Comparison of ENCODE assay signal across 1 cellular context in the genomic region with DNA sequence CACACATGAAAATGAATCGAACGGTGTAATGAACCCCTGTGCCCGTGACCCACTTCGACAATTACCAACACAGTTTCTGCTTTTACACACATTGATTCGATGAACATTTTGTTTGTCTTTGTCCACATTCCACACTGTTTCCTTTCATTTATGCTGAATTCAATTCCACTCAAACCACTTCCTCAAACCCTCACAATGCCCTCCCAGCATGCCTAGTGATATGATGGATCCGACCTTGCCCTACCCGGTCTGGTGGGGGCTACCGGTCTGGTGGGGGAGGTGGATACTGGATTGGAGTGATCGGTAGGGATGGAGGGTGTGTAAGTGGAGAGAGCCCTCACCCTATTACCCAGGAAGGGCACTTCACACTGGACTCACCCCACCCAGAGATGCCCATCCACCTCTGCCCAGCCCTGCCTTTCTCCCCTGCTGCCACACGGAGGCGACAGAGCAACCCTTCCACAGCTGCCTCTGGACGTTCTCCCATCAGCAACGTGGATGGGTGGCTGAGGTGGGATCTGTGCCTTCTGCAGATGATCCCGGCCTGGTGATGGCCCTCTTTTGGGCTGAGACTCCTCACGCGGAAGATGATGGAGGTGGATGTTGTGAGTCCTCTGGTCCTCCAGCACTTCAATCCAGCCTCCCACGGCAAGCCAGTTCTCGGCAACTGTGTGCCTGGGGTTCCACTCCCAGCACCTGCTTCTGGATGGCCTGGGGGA.
A peak's percentile ranks its signal among the peaks of the same experiment; 100 is the strongest.
TF ChIP-seq lines count a peak whose summit lies in the region.

No MANE protein-coding gene starts in this region.

TF ChIP-seq in HepG2, 621 proteins besides CTCF, POLR2A, EP300 and RAD21 (continued from another document):
- TF ChIP-seq, protein P1, sequence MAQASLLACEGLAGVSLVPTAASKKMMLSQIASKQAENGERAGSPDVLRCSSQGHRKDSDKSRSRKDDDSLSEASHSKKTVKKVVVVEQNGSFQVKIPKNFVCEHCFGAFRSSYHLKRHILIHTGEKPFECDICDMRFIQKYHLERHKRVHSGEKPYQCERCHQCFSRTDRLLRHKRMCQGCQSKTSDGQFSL (CRISPR knock-in tag; IDR thresholded peaks at IDR 0.05): 0 out of 2 replicates have a peak, but pooled peaks have one; percentile 27
- TF ChIP-seq SMC3 (IDR thresholded peaks at IDR 0.05; ENCODE audit: low read length): peak; percentile 82
- no peak for TF ChIP-seq CEBPG (CRISPR knock-in tag; IDR thresholded peaks at IDR 0.05)
- TF ChIP-seq, protein P2, sequence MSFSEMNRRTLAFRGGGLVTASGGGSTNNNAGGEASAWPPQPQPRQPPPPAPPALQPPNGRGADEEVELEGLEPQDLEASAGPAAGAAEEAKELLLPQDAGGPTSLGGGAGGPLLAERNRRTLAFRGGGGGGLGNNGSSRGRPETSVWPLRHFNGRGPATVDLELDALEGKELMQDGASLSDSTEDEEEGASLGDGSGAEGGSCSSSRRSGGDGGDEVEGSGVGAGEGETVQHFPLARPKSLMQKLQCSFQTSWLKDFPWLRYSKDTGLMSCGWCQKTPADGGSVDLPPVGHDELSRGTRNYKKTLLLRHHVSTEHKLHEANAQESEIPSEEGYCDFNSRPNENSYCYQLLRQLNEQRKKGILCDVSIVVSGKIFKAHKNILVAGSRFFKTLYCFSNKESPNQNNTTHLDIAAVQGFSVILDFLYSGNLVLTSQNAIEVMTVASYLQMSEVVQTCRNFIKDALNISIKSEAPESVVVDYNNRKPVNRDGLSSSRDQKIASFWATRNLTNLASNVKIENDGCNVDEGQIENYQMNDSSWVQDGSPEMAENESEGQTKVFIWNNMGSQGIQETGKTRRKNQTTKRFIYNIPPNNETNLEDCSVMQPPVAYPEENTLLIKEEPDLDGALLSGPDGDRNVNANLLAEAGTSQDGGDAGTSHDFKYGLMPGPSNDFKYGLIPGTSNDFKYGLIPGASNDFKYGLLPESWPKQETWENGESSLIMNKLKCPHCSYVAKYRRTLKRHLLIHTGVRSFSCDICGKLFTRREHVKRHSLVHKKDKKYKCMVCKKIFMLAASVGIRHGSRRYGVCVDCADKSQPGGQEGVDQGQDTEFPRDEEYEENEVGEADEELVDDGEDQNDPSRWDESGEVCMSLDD (CRISPR knock-in tag; IDR thresholded peaks at IDR 0.05; ENCODE audit: borderline replicate concordance): no peak
- TF ChIP-seq NFRKB (IDR thresholded peaks at IDR 0.05): no peak
- TF ChIP-seq ZNF563 (CRISPR knock-in tag; IDR thresholded peaks at IDR 0.05): no peak
- TF ChIP-seq EED (CRISPR knock-in tag; IDR thresholded peaks at IDR 0.05): no peak
- TF ChIP-seq NR2F2 (IDR thresholded peaks at IDR 0.05; ENCODE audit: borderline replicate concordance, low read depth): no peak
- TF ChIP-seq ZNF383 (CRISPR knock-in tag; IDR thresholded peaks at IDR 0.05; ENCODE audit: borderline replicate concordance): no peak
- TF ChIP-seq TOE1 (CRISPR knock-in tag; IDR thresholded peaks at IDR 0.05): no peak
- no peak for TF ChIP-seq SRSF4 (IDR thresholded peaks at IDR 0.05; ENCODE audit: low read depth, low read length, poor library complexity, severe bottlenecking)
- no peak for TF ChIP-seq KMT2B (CRISPR knock-in tag; IDR thresholded peaks at IDR 0.05)
- no peak for TF ChIP-seq ZNF792 (CRISPR knock-in tag; IDR thresholded peaks at IDR 0.05)
- TF ChIP-seq NKX3-1 (CRISPR knock-in tag; IDR thresholded peaks at IDR 0.05): no peak
- TF ChIP-seq ZNF17 (CRISPR knock-in tag; IDR thresholded peaks at IDR 0.05): no peak
- TF ChIP-seq ZNF33B (CRISPR knock-in tag; IDR thresholded peaks at IDR 0.05): no peak
- TF ChIP-seq, protein P3, sequence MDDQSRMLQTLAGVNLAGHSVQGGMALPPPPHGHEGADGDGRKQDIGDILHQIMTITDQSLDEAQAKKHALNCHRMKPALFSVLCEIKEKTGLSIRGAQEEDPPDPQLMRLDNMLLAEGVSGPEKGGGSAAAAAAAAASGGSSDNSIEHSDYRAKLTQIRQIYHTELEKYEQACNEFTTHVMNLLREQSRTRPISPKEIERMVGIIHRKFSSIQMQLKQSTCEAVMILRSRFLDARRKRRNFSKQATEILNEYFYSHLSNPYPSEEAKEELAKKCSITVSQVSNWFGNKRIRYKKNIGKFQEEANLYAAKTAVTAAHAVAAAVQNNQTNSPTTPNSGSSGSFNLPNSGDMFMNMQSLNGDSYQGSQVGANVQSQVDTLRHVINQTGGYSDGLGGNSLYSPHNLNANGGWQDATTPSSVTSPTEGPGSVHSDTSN (CRISPR knock-in tag; IDR thresholded peaks at IDR 0.05; ENCODE audit: borderline replicate concordance): no peak
- TF ChIP-seq FOXK2 (IDR thresholded peaks at IDR 0.05): no peak
- peak; percentile 52 for TF ChIP-seq RBM39 (IDR thresholded peaks at IDR 0.05; ENCODE audit: low read depth, low read length, poor library complexity, severe bottlenecking)
- TF ChIP-seq ZNF30 (CRISPR knock-in tag; IDR thresholded peaks at IDR 0.05): no peak
- TF ChIP-seq SIX1 (CRISPR knock-in tag; IDR thresholded peaks at IDR 0.05; ENCODE audit: borderline replicate concordance): no peak
- no peak for TF ChIP-seq TBX2 (CRISPR knock-in tag; IDR thresholded peaks at IDR 0.05; ENCODE audit: borderline replicate concordance)
- TF ChIP-seq, protein P4, sequence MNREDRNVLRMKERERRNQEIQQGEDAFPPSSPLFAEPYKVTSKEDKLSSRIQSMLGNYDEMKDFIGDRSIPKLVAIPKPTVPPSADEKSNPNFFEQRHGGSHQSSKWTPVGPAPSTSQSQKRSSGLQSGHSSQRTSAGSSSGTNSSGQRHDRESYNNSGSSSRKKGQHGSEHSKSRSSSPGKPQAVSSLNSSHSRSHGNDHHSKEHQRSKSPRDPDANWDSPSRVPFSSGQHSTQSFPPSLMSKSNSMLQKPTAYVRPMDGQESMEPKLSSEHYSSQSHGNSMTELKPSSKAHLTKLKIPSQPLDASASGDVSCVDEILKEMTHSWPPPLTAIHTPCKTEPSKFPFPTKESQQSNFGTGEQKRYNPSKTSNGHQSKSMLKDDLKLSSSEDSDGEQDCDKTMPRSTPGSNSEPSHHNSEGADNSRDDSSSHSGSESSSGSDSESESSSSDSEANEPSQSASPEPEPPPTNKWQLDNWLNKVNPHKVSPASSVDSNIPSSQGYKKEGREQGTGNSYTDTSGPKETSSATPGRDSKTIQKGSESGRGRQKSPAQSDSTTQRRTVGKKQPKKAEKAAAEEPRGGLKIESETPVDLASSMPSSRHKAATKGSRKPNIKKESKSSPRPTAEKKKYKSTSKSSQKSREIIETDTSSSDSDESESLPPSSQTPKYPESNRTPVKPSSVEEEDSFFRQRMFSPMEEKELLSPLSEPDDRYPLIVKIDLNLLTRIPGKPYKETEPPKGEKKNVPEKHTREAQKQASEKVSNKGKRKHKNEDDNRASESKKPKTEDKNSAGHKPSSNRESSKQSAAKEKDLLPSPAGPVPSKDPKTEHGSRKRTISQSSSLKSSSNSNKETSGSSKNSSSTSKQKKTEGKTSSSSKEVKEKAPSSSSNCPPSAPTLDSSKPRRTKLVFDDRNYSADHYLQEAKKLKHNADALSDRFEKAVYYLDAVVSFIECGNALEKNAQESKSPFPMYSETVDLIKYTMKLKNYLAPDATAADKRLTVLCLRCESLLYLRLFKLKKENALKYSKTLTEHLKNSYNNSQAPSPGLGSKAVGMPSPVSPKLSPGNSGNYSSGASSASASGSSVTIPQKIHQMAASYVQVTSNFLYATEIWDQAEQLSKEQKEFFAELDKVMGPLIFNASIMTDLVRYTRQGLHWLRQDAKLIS (CRISPR knock-in tag; IDR thresholded peaks at IDR 0.05): no peak
- TF ChIP-seq, protein P5, sequence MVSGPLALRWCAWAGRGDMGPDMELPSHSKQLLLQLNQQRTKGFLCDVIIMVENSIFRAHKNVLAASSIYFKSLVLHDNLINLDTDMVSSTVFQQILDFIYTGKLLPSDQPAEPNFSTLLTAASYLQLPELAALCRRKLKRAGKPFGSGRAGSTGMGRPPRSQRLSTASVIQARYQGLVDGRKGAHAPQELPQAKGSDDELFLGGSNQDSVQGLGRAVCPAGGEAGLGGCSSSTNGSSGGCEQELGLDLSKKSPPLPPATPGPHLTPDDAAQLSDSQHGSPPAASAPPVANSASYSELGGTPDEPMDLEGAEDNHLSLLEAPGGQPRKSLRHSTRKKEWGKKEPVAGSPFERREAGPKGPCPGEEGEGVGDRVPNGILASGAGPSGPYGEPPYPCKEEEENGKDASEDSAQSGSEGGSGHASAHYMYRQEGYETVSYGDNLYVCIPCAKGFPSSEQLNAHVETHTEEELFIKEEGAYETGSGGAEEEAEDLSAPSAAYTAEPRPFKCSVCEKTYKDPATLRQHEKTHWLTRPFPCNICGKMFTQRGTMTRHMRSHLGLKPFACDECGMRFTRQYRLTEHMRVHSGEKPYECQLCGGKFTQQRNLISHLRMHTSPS (CRISPR knock-in tag; IDR thresholded peaks at IDR 0.05; ENCODE audit: low read depth): 0 out of 2 replicates have a peak, but pooled peaks have one; percentile 42
- TF ChIP-seq, protein P6, sequence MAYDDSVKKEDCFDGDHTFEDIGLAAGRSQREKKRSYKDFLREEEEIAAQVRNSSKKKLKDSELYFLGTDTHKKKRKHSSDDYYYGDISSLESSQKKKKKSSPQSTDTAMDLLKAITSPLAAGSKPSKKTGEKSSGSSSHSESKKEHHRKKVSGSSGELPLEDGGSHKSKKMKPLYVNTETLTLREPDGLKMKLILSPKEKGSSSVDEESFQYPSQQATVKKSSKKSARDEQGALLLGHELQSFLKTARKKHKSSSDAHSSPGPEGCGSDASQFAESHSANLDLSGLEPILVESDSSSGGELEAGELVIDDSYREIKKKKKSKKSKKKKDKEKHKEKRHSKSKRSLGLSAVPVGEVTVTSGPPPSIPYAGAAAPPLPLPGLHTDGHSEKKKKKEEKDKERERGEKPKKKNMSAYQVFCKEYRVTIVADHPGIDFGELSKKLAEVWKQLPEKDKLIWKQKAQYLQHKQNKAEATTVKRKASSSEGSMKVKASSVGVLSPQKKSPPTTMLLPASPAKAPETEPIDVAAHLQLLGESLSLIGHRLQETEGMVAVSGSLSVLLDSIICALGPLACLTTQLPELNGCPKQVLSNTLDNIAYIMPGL (CRISPR knock-in tag; IDR thresholded peaks at IDR 0.05; ENCODE audit: borderline replicate concordance in 1 of 2, low read depth in 1 of 2): peak in 1 of 2 experiments; percentile 65; a peak in 2 of 4 replicates
- TF ChIP-seq TSC22D2 (CRISPR knock-in tag; IDR thresholded peaks at IDR 0.05; ENCODE audit: borderline replicate concordance): no peak
